15 cellular contexts compared by ENCODE assay signal in the genomic region with DNA sequence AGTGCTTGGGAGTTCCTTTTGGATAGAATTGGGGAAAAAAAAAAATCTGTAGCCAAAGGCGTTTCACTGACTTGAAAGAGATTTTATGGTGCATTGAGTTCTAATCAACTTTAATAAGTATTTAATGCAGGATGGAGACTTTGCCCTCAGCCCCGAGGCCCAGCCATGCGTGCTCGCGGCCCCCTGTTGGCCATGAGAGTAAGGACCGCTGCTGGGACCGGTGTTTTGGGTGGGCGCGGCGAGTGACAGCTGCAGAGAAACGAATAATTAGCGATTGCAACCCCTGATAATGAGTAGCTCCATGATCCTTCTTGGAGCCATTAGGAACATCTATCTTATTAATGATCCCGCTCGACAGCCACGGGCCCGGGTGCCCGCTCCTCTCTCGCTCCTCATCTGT.
DNase-seq lines count a peak whose midpoint lies in the region; ATAC-seq, FAIRE-seq and TF ChIP-seq lines count a peak whose summit lies in the region.
"Had no signal": no experiment of that assay in that cellular context is flagged by ENCODE, and none has a peak within 500 bp of the region (broad histone marks: within the 10 kb centered on the region; RNA-seq: fewer than 3 reads in every experiment).

No MANE protein-coding gene starts in this region.

- H3K4me2 ChIP-seq in H9 (ENCODE audit: insufficient read depth, insufficient read length, low read length) (no peak overlapping the region), K562 (ENCODE audit: insufficient read depth, low read length) (no peak overlapping the region)

- no peak overlapping the region for H2BK5ac ChIP-seq in H9 (ENCODE audit: insufficient read length, low read length)

- H4K20me1 ChIP-seq in H9 (ENCODE audit: control insufficient read depth, insufficient read depth, insufficient read length), result no peaks in the 10 kb centered on the region
- peaks cover 4% of the 10 kb centered on the region; the same call in 1 of the 2 replicates for H4K20me1 ChIP-seq in K562 (replicated peaks; ENCODE audit: control insufficient read depth, insufficient read depth, low read length)

- DNase-seq in BE2C (no peak), H9 (peak; percentile 42), K562 (ENCODE audit: extremely low read depth in 1 of 4, low spot score in 3 of 4) (peak; percentile 9 to 51 (median 42)), kidney epithelial cell (ENCODE audit: low read depth) (no peak), NCI-H2227 (lab: John Stamatoyannopoulos, UW; ENCODE audit: unreplicated experiment) (no peak), H54 (ENCODE audit: insufficient read length, low spot score) (no peak), cortex of kidney (lab: John Stamatoyannopoulos, UW) (no peak)
- DNase-seq: activated CD4-positive, CD25-positive, alpha-beta regulatory T cell treated with anti-CD3 and anti-CD28 coated beads, Interleukin-2, amount 50 U/mL, for 72 hours; activated T-cell treated with anti-CD3 and anti-CD28 coated beads, Interleukin-2, amount 50 U/mL, for 72 hours; anterior cingulate cortex; CD4-positive, alpha-beta memory T cell; NCI-H1105 treated with DMSO at 0.1 percent for 48 hours; sigmoid colon; substantia nigra had no signal

- no peak overlapping the region for H3K18ac ChIP-seq in H9 (ENCODE audit: insufficient read length, low read depth, low read length)

- intact Hi-C loops in K562 (cut with micrococcal nuclease), result no loop called here

- H3K23ac ChIP-seq in H9 (ENCODE audit: insufficient read length, low read depth, low read length), result no peak overlapping the region

- no peak overlapping the region for H2AK5ac ChIP-seq in H9 (ENCODE audit: insufficient read length, low read length)

- no peak overlapping the region for H3K4me3 Mint-ChIP-seq in H9
- H3K4me3 Mint-ChIP-seq: activated T-cell treated with anti-CD3 and anti-CD28 coated beads, Interleukin-2, amount 50 U/mL, for 72 hours; CD4-positive, alpha-beta memory T cell had no signal

- H2AFZ ChIP-seq in H9 (ENCODE audit: low read length), result no peak overlapping the region
- no peak overlapping the region for H2AFZ ChIP-seq in K562 (ENCODE audit: low read depth, low read length)

- no CpG with 5 or more reads among the region's 18 CpGs for WGBS in H9 (ENCODE audit: extremely low coverage, insufficient read length, low lambda C conversion rate)
- under 1% methylated on average over 18 of the region's 18 CpGs for WGBS in K562 (ENCODE audit: insufficient coverage, low coverage, missing lambda C conversion rate)

- no peak overlapping the region for H4K8ac ChIP-seq in H9 (replicated peaks; ENCODE audit: insufficient read length, low read depth, low read length)

- no peak overlapping the region for H2BK120ac ChIP-seq in H9 (ENCODE audit: low read depth, low read length, poor library complexity, severe bottlenecking)

- H3K9me3 ChIP-seq in BE2C (no peaks in the 10 kb centered on the region), H9 (ENCODE audit: control insufficient read depth, low read depth, low read length) (no peaks in the 10 kb centered on the region), K562 (replicated peaks; ENCODE audit: control insufficient read depth, insufficient read depth, low read depth, low read length) (no peaks in the 10 kb centered on the region)
- H3K9me3 ChIP-seq: sigmoid colon had no signal

- no peak overlapping the region for H3K14ac ChIP-seq in H9 (ENCODE audit: insufficient read depth, low read length)

- TF ChIP-seq EP300 in K562 (IDR thresholded peaks at IDR 0.05; ENCODE audit: low read length), result no peak

- H2BK12ac ChIP-seq in H9 (ENCODE audit: insufficient read length, low read depth, low read length), result no peak overlapping the region

- H3K23me2 ChIP-seq in H9 (ENCODE audit: insufficient read length, low read depth, low read length, poor library complexity, severe bottlenecking), result no peaks in the 10 kb centered on the region

- H3K36me3 ChIP-seq in BE2C, result no peaks in the 10 kb centered on the region
- no peaks in the 10 kb centered on the region for H3K36me3 ChIP-seq in K562 (ENCODE audit: control insufficient read depth, insufficient read depth, low read length)
- H3K36me3 ChIP-seq in kidney epithelial cell (ENCODE audit: control insufficient read depth, insufficient read depth, low read length), result no peaks in the 10 kb centered on the region
- H3K36me3 ChIP-seq: sigmoid colon had no signal

- H3K79me2 ChIP-seq in H9 (ENCODE audit: insufficient read depth, low read length) (no peaks in the 10 kb centered on the region), K562 (ENCODE audit: control insufficient read depth, insufficient read depth, low read length) (no peaks in the 10 kb centered on the region)

- H3K4me3 ChIP-seq in BE2C (ENCODE audit: low read depth, low read length) (no peak overlapping the region), K562 (no peak overlapping the region), kidney epithelial cell (ENCODE audit: low read depth, low read length) (no peak overlapping the region)
- H3K4me3 ChIP-seq: sigmoid colon had no signal

- BruUV-seq in K562 (replicated peaks; lab: Mats Ljungman, UMichigan), result no TSS peak

- no peaks in the 10 kb centered on the region for H3K79me1 ChIP-seq in H9 (ENCODE audit: insufficient read depth, low read depth, low read length, poor library complexity, severe bottlenecking)

- no peak overlapping the region for H3K27ac Mint-ChIP-seq in H9
- H3K27ac Mint-ChIP-seq: activated T-cell treated with anti-CD3 and anti-CD28 coated beads, Interleukin-2, amount 50 U/mL, for 72 hours; CD4-positive, alpha-beta memory T cell had no signal

- no peak overlapping the region for H3T11ph ChIP-seq in H9 (ENCODE audit: low read length)

- ATAC-seq in K562 (peak; percentile 72), HG02973 (IDR thresholded peaks at IDR 0.05; ENCODE audit: unreplicated experiment) (no peak)
- ATAC-seq: activated T-cell treated with anti-CD3 and anti-CD28 coated beads, Interleukin-2, amount 50 U/mL, for 72 hours had no signal

- in situ Hi-C loops in K562 (cut with MboI), result no loop called here

- peaks cover 49% of the 10 kb centered on the region for H3K27me3 Mint-ChIP-seq in H9 (ENCODE audit: low read depth)

- no peak overlapping the region for H3K56ac ChIP-seq in H9 (ENCODE audit: insufficient read length, low read depth, low read length)

- H3K4me1 ChIP-seq in BE2C (no peaks in the 10 kb centered on the region), H9 (ENCODE audit: insufficient read depth, low read length) (no peaks in the 10 kb centered on the region), K562 (replicated peaks in 1 of 2; ENCODE audit: control insufficient read depth in 2 of 2, insufficient read depth in 2 of 2, low read length in 2 of 2) (no peaks in the 10 kb centered on the region)

- H3K9me3 Mint-ChIP-seq in H9, result peaks cover 8% of the 10 kb centered on the region in 2 experiments
- H3K9me3 Mint-ChIP-seq: activated T-cell treated with anti-CD3 and anti-CD28 coated beads, Interleukin-2, amount 50 U/mL, for 72 hours; CD4-positive, alpha-beta memory T cell had no signal

- POLR2A ChIA-PET in K562 (lab: Yijun Ruan, JAX), result no interaction called here

- FAIRE-seq in K562 (lab: Jason Lieb, UNC) (no peak), H54 (lab: Jason Lieb, UNC) (no peak)

- H3K9me1 ChIP-seq in K562 (ENCODE audit: control insufficient read depth, insufficient read depth, low read length), result no peaks in the 10 kb centered on the region

- H2BK15ac ChIP-seq in H9 (ENCODE audit: low read depth, low read length), result no peak overlapping the region

- peaks cover 3 to 11% (median 8%) of the 10 kb centered on the region in 3 experiments; a peak in 4 of 7 replicates for H3K36me3 Mint-ChIP-seq in H9 (ENCODE audit: insufficient read depth in 1 of 3, low read depth in 3 of 3)
- H3K36me3 Mint-ChIP-seq: CD4-positive, alpha-beta memory T cell had no signal

- no peaks in the 10 kb centered on the region for H3K27me3 ChIP-seq in BE2C
- H3K27me3 ChIP-seq in H9 (ENCODE audit: insufficient read depth, low read length), result no peaks in the 10 kb centered on the region
- peaks cover 0 to 8% of the 10 kb centered on the region in 2 experiments; a peak in 2 of 5 replicates for H3K27me3 ChIP-seq in K562 (ENCODE audit: control insufficient read depth in 2 of 2, insufficient read depth in 2 of 2, low read length in 2 of 2)
- H3K27me3 ChIP-seq in kidney epithelial cell (ENCODE audit: control insufficient read depth, insufficient read depth, low read length), result peaks cover 3% of the 10 kb centered on the region
- H3K27me3 ChIP-seq: sigmoid colon had no signal

- CTCF ChIA-PET in K562 (lab: Yijun Ruan, JAX; ENCODE audit: low intra/inter-chr PET ratio), result interaction anchor here (0.6 kb wide), 1 partner anchor 170 kb away, joined by 3 read pairs; no protein-coding TSS in a partner anchor

- TF ChIP-seq CTCF in BE2C (IDR thresholded peaks at IDR 0.05; ENCODE audit: low read depth, low read length) (peak; percentile 48), H9 (conservative IDR thresholded peaks at IDR 0.05) (peak; percentile 74), K562 (IDR thresholded peaks at IDR 0.05 in 2 of 3, conservative IDR thresholded peaks at IDR 0.05 in 1 of 3; ENCODE audit: insufficient read depth in 2 of 3, low read depth in 1 of 3, low read length in 3 of 3) (peak; percentile 47 to 64 (median 52)), kidney epithelial cell (IDR thresholded peaks at IDR 0.05; ENCODE audit: insufficient read depth, low read length, poor library complexity, severe bottlenecking) (peak; percentile 57)

- TF ChIP-seq RAD21 in K562 (CRISPR knock-in tag; conservative IDR thresholded peaks at IDR 0.05 in 1 of 2, IDR thresholded peaks at IDR 0.05 in 1 of 2), result no peak

- TF ChIP-seq POLR2A in K562 (conservative IDR thresholded peaks at IDR 0.05) (no peak), H54 (IDR thresholded peaks at IDR 0.05; ENCODE audit: low read depth, low read length) (no peak)

- H3K27ac ChIP-seq in H9 (ENCODE audit: insufficient read length, low read depth, low read length) (no peak overlapping the region), K562 (ENCODE audit: extremely low read depth, low read depth, low read length) (no peak overlapping the region)
- H3K27ac ChIP-seq: sigmoid colon had no signal

- peaks cover 28 to 29% of the 10 kb centered on the region in 2 experiments for H3K4me1 Mint-ChIP-seq in H9
- H3K4me1 Mint-ChIP-seq: CD4-positive, alpha-beta memory T cell had no signal

- no peak overlapping the region for H2BK20ac ChIP-seq in H9 (ENCODE audit: low read depth, low read length, poor library complexity, severe bottlenecking)

- no peak overlapping the region for H3K4ac ChIP-seq in H9 (ENCODE audit: low read depth, low read length)

- no peak overlapping the region for H4K5ac ChIP-seq in H9 (ENCODE audit: insufficient read length, low read depth, low read length)

- H3K9ac ChIP-seq in H9 (ENCODE audit: extremely low read depth, insufficient read length, low read length) (no peak overlapping the region), K562 (ENCODE audit: insufficient read depth in 1 of 2, low read depth in 2 of 2, low read length in 2 of 2) (no peak overlapping the region)

- H4K91ac ChIP-seq in H9 (ENCODE audit: insufficient read length, low read depth, low read length), result no peak overlapping the region

TF ChIP-seq in K562, 482 proteins besides CTCF, POLR2A, EP300 and RAD21:
- TF ChIP-seq SMC3 (conservative IDR thresholded peaks at IDR 0.05; ENCODE audit: insufficient read depth, low read depth, low read length), result peak; percentile 32; the same call in 1 of the 2 replicates
- no peak for TF ChIP-seq ZNF274 (IDR thresholded peaks at IDR 0.05; ENCODE audit: borderline replicate concordance, low read depth, low read length)
- TF ChIP-seq HIVEP1 (CRISPR knock-in tag; IDR thresholded peaks at IDR 0.05), result no peak

Comparison
In these comparisons a context has a peak if more than half of its experiments do, and no peak if none do; other contexts are left out.
1. DNase-seq: peak in H9 (single experiment) and K562 (4 of 4); none in BE2C (single experiment), kidney epithelial cell (single experiment), NCI-H2227 (single experiment), H54 (single experiment) and cortex of kidney (single experiment).
2. Peak in every context shown above with its lines, with median percentiles within 50 percentile points of each other: CTCF ChIP-seq.